Comparison of ENCODE assay signal across 2 cellular contexts in the genomic region with DNA sequence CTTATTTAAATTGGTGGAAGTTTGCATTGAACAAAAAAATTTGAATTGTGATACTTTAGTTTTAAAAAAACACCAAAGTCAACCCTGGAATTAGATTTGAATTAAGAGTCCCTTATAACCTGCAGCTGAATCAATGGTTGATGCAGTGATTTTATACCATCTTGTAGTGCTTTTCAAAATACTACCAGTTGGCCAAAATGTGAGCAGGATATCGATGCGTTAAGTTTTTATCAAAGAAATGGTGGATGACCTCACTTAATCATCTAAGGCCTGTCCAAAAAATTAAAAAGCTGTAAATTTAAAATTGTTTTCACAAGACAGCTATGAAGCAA.
TF ChIP-seq lines count a peak whose summit lies in the region.

No MANE protein-coding gene starts in this region.

TF ChIP-seq in A549, 52 proteins besides CTCF, POLR2A, EP300 and RAD21:
- TF ChIP-seq MAZ (IDR thresholded peaks at IDR 0.05; ENCODE audit: borderline replicate concordance, low read depth, low read length): no peak
- TF ChIP-seq JUNB (IDR thresholded peaks at IDR 0.05): peak; percentile 21

TF ChIP-seq in K562, 482 proteins besides CTCF, POLR2A, EP300 and RAD21:
- TF ChIP-seq KDM5B (IDR thresholded peaks at IDR 0.05; ENCODE audit: insufficient replicate concordance, low read depth, low read length) (no peak), E2F3 (CRISPR knock-in tag; IDR thresholded peaks at IDR 0.05) (no peak), SMAD1 (IDR thresholded peaks at IDR 0.05; ENCODE audit: low read depth, low read length, partially characterized antibody) (no peak), IFI16 (CRISPR knock-in tag; IDR thresholded peaks at IDR 0.05) (no peak), RFX1 (IDR thresholded peaks at IDR 0.05) (no peak), CEBPG (CRISPR knock-in tag; IDR thresholded peaks at IDR 0.05) (no peak), CEBPG (tag; conservative IDR thresholded peaks at IDR 0.05 in 1 of 2, IDR thresholded peaks at IDR 0.05 in 1 of 2) (0 out of 4 replicates have a peak, but pooled peaks of 1 of the 2 experiments have one; percentile 42), MYNN (IDR thresholded peaks at IDR 0.05) (no peak), MYNN (CRISPR knock-in tag; IDR thresholded peaks at IDR 0.05) (no peak), KHSRP (IDR thresholded peaks at IDR 0.05) (0 out of 2 replicates have a peak, but pooled peaks have one; percentile 4), RAD51 (IDR thresholded peaks at IDR 0.05; ENCODE audit: borderline replicate concordance, low read depth) (0 out of 2 replicates have a peak, but pooled peaks have one; percentile 2), HMGN3 (IDR thresholded peaks at IDR 0.05; ENCODE audit: borderline replicate concordance, extremely low read depth, insufficient read length, low read depth, low read length) (no peak), NR2F6 (CRISPR knock-in tag; IDR thresholded peaks at IDR 0.05) (no peak), MECOM (CRISPR knock-in tag; IDR thresholded peaks at IDR 0.05) (no peak), DDX20 (tag; IDR thresholded peaks at IDR 0.05; ENCODE audit: low read depth) (no peak), ATF1 (CRISPR knock-in tag; IDR thresholded peaks at IDR 0.05) (no peak), ATF1 (tag; IDR thresholded peaks at IDR 0.05) (peak; percentile 71), SIRT6 (IDR thresholded peaks at IDR 0.05; ENCODE audit: low read depth, low read length) (no peak)
- TF ChIP-seq, protein P1, sequence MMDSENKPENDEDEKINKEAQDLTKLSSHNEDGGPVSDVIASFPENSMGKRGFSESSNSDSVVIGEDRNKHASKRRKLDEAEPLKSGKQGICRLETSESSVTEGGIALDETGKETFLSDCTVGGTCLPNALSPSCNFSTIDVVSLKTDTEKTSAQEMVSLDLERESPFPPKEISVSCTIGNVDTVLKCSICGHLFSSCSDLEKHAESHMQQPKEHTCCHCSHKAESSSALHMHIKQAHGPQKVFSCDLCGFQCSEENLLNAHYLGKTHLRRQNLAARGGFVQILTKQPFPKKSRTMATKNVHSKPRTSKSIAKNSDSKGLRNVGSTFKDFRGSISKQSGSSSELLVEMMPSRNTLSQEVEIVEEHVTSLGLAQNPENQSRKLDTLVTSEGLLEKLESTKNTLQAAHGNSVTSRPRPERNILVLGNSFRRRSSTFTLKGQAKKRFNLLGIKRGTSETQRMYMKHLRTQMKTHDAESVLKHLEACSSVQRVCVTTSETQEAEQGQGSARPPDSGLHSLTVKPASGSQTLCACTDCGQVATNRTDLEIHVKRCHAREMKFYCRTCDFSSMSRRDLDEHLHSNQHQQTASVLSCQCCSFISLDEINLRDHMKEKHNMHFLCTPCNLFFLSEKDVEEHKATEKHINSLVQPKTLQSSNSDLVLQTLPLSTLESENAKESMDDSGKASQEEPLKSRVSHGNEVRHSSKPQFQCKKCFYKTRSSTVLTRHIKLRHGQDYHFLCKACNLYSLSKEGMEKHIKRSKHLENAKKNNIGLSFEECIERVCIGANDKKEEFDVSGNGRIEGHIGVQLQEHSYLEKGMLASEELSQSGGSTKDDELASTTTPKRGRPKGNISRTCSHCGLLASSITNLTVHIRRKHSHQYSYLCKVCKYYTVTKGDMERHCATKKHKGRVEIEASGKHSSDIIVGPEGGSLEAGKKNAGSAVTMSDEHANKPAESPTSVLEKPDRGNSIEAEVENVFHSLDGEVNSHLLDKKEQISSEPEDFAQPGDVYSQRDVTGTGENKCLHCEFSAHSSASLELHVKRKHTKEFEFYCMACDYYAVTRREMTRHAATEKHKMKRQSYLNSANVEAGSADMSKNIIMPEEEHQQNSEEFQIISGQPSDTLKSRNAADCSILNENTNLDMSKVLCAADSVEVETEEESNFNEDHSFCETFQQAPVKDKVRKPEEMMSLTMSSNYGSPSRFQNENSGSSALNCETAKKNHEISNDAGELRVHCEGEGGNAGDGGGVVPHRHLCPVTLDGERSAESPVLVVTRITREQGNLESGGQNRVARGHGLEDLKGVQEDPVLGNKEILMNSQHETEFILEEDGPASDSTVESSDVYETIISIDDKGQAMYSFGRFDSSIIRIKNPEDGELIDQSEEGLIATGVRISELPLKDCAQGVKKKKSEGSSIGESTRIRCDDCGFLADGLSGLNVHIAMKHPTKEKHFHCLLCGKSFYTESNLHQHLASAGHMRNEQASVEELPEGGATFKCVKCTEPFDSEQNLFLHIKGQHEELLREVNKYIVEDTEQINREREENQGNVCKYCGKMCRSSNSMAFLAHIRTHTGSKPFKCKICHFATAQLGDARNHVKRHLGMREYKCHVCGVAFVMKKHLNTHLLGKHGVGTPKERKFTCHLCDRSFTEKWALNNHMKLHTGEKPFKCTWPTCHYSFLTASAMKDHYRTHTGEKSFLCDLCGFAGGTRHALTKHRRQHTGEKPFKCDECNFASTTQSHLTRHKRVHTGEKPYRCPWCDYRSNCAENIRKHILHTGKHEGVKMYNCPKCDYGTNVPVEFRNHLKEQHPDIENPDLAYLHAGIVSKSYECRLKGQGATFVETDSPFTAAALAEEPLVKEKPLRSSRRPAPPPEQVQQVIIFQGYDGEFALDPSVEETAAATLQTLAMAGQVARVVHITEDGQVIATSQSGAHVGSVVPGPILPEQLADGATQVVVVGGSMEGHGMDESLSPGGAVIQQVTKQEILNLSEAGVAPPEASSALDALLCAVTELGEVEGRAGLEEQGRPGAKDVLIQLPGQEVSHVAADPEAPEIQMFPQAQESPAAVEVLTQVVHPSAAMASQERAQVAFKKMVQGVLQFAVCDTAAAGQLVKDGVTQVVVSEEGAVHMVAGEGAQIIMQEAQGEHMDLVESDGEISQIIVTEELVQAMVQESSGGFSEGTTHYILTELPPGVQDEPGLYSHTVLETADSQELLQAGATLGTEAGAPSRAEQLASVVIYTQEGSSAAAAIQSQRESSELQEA (IDR thresholded peaks at IDR 0.05; ENCODE audit: low read depth): no peak
